9 cellular contexts compared by ENCODE assay signal in the genomic region with DNA sequence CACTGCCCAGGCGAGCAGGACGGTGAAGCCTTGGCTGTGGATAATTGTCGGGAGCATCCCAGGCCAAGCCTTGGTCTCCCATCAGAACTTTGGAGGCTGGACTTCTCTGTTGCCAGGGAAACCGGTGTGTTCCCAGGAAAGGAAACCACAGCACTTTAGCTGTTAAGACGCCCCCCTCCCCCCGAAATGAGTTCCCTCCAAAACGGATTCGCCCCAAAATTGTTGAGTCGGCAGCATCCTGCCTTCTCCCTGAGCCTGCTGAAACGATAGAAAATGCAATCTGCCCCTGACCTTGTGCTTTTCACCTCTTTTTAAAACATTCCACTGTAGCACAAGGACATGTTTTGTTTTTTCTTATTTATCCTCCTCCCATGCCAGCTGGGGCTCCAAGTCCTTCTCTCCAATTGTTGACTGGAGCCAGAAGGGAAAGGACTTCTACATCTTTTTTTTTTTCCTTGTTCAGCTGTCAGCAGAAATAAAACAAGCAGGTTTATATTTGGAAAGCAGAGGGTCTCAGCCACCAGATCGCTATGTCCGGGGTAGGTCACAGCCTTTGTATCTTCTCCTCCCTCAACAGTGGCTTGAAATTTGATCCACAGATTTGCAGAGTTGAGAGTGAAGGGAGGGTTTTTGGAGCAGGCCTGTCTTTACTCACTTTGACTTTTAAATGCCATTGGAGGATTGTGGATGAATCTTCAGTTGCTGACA.
DNase-seq lines count a peak whose midpoint lies in the region; ATAC-seq and TF ChIP-seq lines count a peak whose summit lies in the region.
"Had no signal": no experiment of that assay in that cellular context is flagged by ENCODE, and none has a peak within 500 bp of the region (broad histone marks: within the 10 kb centered on the region; RNA-seq: fewer than 3 reads in every experiment).

No MANE protein-coding gene starts in this region.

- H3K27ac ChIP-seq in breast epithelium, result peak overlapping the region; percentile 66 to 67
- peak overlapping the region; percentile 73 for H3K27ac ChIP-seq in vagina
- H3K27ac ChIP-seq: VCaP had no signal

- H3K4me3 ChIP-seq in breast epithelium (no peak overlapping the region), vagina (no peak overlapping the region)

- CTCF ChIA-PET in MCF 10A (lab: Yijun Ruan, JAX), result interaction anchor here (2.0 kb wide), 1 partner anchor 10 kb away, joined by 13 read pairs; no protein-coding TSS in a partner anchor

- DNase-seq in breast epithelium (ENCODE audit: low spot score in 2 of 2), result no peak
- DNase-seq in MCF 10A (ENCODE audit: unreplicated experiment), result no peak
- DNase-seq in fibroblast of peridontal ligament (ENCODE audit: extremely low read depth), result peak; percentile 38
- no peak for DNase-seq in vagina (ENCODE audit: extremely low spot score in 2 of 2)
- DNase-seq in KG1 (lab: John Stamatoyannopoulos, UW), result no peak
- DNase-seq in activated CD4-positive, alpha-beta T cell treated with anti-CD3 and anti-CD28 coated beads for 48 hours, result no peak

- H3K4me3 Mint-ChIP-seq in MCF 10A (ENCODE audit: unreplicated experiment), result no peak overlapping the region
- H3K4me3 Mint-ChIP-seq in nephron, result peak overlapping the region; percentile 15 to 31 (median 26)

- BruUV-seq in MCF 10A (replicated peaks; lab: Mats Ljungman, UMichigan), result no TSS peak

- H3K36me3 Mint-ChIP-seq in MCF 10A (ENCODE audit: insufficient read depth, unreplicated experiment) (peaks cover 29% of the 10 kb centered on the region), nephron (ENCODE audit: low read depth) (peaks cover 7% of the 10 kb centered on the region)

- no peak for TF ChIP-seq CTCF in breast epithelium (IDR thresholded peaks at IDR 0.05)
- no peak for TF ChIP-seq CTCF in MCF 10A (IDR thresholded peaks at IDR 0.05; ENCODE audit: unreplicated experiment)
- no peak for TF ChIP-seq CTCF in nephron (IDR thresholded peaks at IDR 0.05; ENCODE audit: unreplicated experiment in 3 of 3)
- no peak for TF ChIP-seq CTCF in vagina (IDR thresholded peaks at IDR 0.05)

- H3K36me3 ChIP-seq in breast epithelium, result no peaks in the 10 kb centered on the region
- H3K36me3 ChIP-seq in vagina, result no peaks in the 10 kb centered on the region

- H3K9me3 ChIP-seq in breast epithelium, result no peaks in the 10 kb centered on the region
- no peaks in the 10 kb centered on the region for H3K9me3 ChIP-seq in vagina

- TF ChIP-seq POLR2A in breast epithelium (IDR thresholded peaks at IDR 0.05) (no peak), vagina (IDR thresholded peaks at IDR 0.05) (no peak)

- POLR2A ChIA-PET in MCF 10A (lab: Yijun Ruan, JAX), result interaction anchor here (0.7 kb wide), 2 partner anchors 12 to 34 kb away, joined by 3 read pairs; no protein-coding TSS in a partner anchor

- ATAC-seq in HG03196 (IDR thresholded peaks at IDR 0.05; ENCODE audit: unreplicated experiment), result no peak

- H3K27me3 Mint-ChIP-seq in MCF 10A (ENCODE audit: insufficient read depth, unreplicated experiment) (no peaks in the 10 kb centered on the region), nephron (ENCODE audit: low read depth) (peaks cover 5% of the 10 kb centered on the region)

- intact Hi-C loops in breast epithelium (cut with DNase I; ENCODE audit: low total_unique reads) (loop anchor here (10.0 kb wide), 1 partner anchor 1140 kb away; no protein-coding TSS in a partner anchor), MCF 10A (cut with micrococcal nuclease) (loop anchor here (2.0 kb wide), 1 partner anchor 34 kb away; no protein-coding TSS in a partner anchor), vagina (cut with DNase I) (no loop called here)

- peaks cover 4 to 12% of the 10 kb centered on the region in 2 donors for H3K4me1 ChIP-seq in breast epithelium
- peaks cover 98% of the 10 kb centered on the region for H3K4me1 ChIP-seq in vagina

- H3K27me3 ChIP-seq in breast epithelium (no peaks in the 10 kb centered on the region), vagina (no peaks in the 10 kb centered on the region)

- H3K27ac Mint-ChIP-seq in MCF 10A (ENCODE audit: low read depth, unreplicated experiment) (no peak overlapping the region), nephron (peak overlapping the region; percentile 61 to 91 (median 84))

- peaks cover 30% of the 10 kb centered on the region for H3K4me1 Mint-ChIP-seq in MCF 10A (ENCODE audit: insufficient read depth, unreplicated experiment)
- peaks cover 87% of the 10 kb centered on the region for H3K4me1 Mint-ChIP-seq in nephron

- H3K9me3 Mint-ChIP-seq in MCF 10A (ENCODE audit: unreplicated experiment) (no peaks in the 10 kb centered on the region), nephron (no peaks in the 10 kb centered on the region)
